Comparison of ENCODE assay signal across 8 cellular contexts in the genomic region with DNA sequence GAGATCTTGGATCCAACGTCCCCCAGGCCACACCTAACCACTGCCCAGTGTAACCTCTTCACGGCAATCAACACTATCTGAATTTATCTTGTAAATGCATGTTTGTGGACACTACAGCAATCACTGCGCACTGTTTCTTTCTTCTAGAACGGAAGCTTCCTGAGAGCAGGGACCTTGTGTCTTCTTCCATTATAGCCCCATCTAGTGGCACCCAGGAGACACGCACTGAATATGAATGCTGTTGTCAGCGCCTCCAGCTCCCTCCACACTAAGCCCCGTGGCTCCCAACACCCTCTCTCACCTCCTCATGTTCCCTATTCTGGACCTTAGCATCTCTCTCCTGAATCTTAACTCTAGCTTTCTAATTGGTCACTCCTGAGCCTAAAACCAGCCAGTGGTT.
A peak's percentile ranks its signal among the peaks of the same experiment; 100 is the strongest.
DNase-seq lines count a peak whose midpoint lies in the region; ATAC-seq, FAIRE-seq and TF ChIP-seq lines count a peak whose summit lies in the region.

No MANE protein-coding gene starts in this region.

- no peak for FAIRE-seq in keratinocyte (lab: Jason Lieb, UNC)

- no peak overlapping the region for H3K9ac ChIP-seq in keratinocyte (ENCODE audit: control insufficient read depth, extremely low read depth, insufficient read depth, low read length)

- no peak overlapping the region for H2AFZ ChIP-seq in keratinocyte (ENCODE audit: control insufficient read depth, low read length)

- H3K9me3 ChIP-seq in WERI-Rb-1 (ENCODE audit: severe bottlenecking) (no peaks in the 10 kb centered on the region), keratinocyte (ENCODE audit: control insufficient read depth, low read depth, low read length) (no peaks in the 10 kb centered on the region), stomach (no peaks in the 10 kb centered on the region)

- H3K9me1 ChIP-seq in keratinocyte (ENCODE audit: control insufficient read depth, extremely low read depth, insufficient read depth, low read length) = no peaks in the 10 kb centered on the region

- H3K4me3 ChIP-seq in BJ (ENCODE audit: low read depth, low read length) = no peak overlapping the region
- H3K4me3 ChIP-seq in WERI-Rb-1 (ENCODE audit: low read depth, low read length) = no peak overlapping the region
- no peak overlapping the region for H3K4me3 ChIP-seq in keratinocyte (ENCODE audit: control insufficient read depth in 2 of 3, extremely low read depth in 1 of 3, insufficient read depth in 2 of 3, low read depth in 1 of 3, low read length in 3 of 3)
- no peak overlapping the region for H3K4me3 ChIP-seq in stomach

- no peak for ATAC-seq in HG03565 (IDR thresholded peaks at IDR 0.05; ENCODE audit: unreplicated experiment)
- no peak for ATAC-seq in GM19455 (IDR thresholded peaks at IDR 0.05; ENCODE audit: unreplicated experiment)
- ATAC-seq in GM21423 (IDR thresholded peaks at IDR 0.05; ENCODE audit: unreplicated experiment) = no peak

- H3K27me3 ChIP-seq in BJ (ENCODE audit: control insufficient read depth, insufficient read depth, low read length) (no peaks in the 10 kb centered on the region), WERI-Rb-1 (ENCODE audit: insufficient read depth, low read depth, severe bottlenecking) (no peaks in the 10 kb centered on the region), keratinocyte (ENCODE audit: control insufficient read depth, extremely low read depth, insufficient read depth, low read length) (no peaks in the 10 kb centered on the region), stomach (no peaks in the 10 kb centered on the region)

- dilution Hi-C loops in keratinocyte (cut with MboI; ENCODE audit: extremely low pct_ligation_motif_present, low sequenced_read_pairs) = no loop called here

- WGBS in stomach, 5 donors = 80 to 94% (median 87%) methylated on average over 7 of the region's 7 CpGs

- H3K36me3 ChIP-seq in BJ (ENCODE audit: control insufficient read depth, insufficient read depth, low read length) = peaks cover 4% of the 10 kb centered on the region; the same call in 1 of the 2 replicates
- H3K36me3 ChIP-seq in WERI-Rb-1 = no peaks in the 10 kb centered on the region; the same call in 1 of the 2 replicates
- H3K36me3 ChIP-seq in keratinocyte (ENCODE audit: control insufficient read depth in 2 of 2, extremely low read depth in 1 of 2, insufficient read depth in 2 of 2, low read length in 2 of 2) = peaks cover 0 to 6% of the 10 kb centered on the region in 2 experiments
- peaks cover 4 to 28% (median 20%) of the 10 kb centered on the region in 4 donors for H3K36me3 ChIP-seq in stomach

- H3K27ac ChIP-seq in WERI-Rb-1 (no peak overlapping the region), keratinocyte (ENCODE audit: control insufficient read depth, insufficient read depth, low read length) (no peak overlapping the region), stomach (peak overlapping the region in 1 of 5 donors; percentile 14)

- POLR2A ChIA-PET in BJ (lab: Charles Lee) = no interaction called here

- no peak for DNase-seq in BJ (ENCODE audit: low read depth)
- DNase-seq in GM13977 (ENCODE audit: low spot score) = no peak
- DNase-seq in WERI-Rb-1 = no peak
- DNase-seq in keratinocyte (ENCODE audit: low read depth, low spot score) = no peak
- DNase-seq in stomach = no peak

- H3K4me1 ChIP-seq in keratinocyte (ENCODE audit: control insufficient read depth, extremely low read depth, insufficient read depth, low read length) = no peaks in the 10 kb centered on the region
- H3K4me1 ChIP-seq in stomach = peaks cover 0 to 40% (median 0%) of the 10 kb centered on the region in 4 donors

- H3K79me2 ChIP-seq in keratinocyte (ENCODE audit: control insufficient read depth, insufficient read depth, low read length) = peaks cover 3% of the 10 kb centered on the region

- H3K4me2 ChIP-seq in keratinocyte (ENCODE audit: control insufficient read depth, extremely low read depth, insufficient read depth, low read depth, low read length) = no peak overlapping the region

- intact Hi-C loops in stomach (cut with DNase I; ENCODE audit: low total_unique reads) = no loop called here

- in situ Hi-C loops in GM13977 (cut with MboI; ENCODE audit: low pct_unique_long_range_greater_than_20kb, low sequenced_read_pairs, unreplicated experiment) = no loop called here

- TF ChIP-seq EP300 in stomach (IDR thresholded peaks at IDR 0.05) = no peak

- CTCF ChIA-PET in BJ (lab: Yijun Ruan, JAX) = interaction anchor here (0.9 to 1.5 kb wide), 4 partner anchors 15 to 440 kb away, joined by 3 to 4 read pairs (median 4); no protein-coding TSS in a partner anchor

- no peaks in the 10 kb centered on the region for H4K20me1 ChIP-seq in keratinocyte (ENCODE audit: control insufficient read depth, extremely low read depth, insufficient read depth, low read length)

- TF ChIP-seq POLR2A in stomach (IDR thresholded peaks at IDR 0.05) = no peak

- TF ChIP-seq CTCF in BJ (IDR thresholded peaks at IDR 0.05; ENCODE audit: insufficient read depth, low read depth, low read length) (peak; percentile 49), GM13977 (IDR thresholded peaks at IDR 0.05; ENCODE audit: extremely low read depth, insufficient read depth, missing control alignments) (peak; percentile 55), WERI-Rb-1 (IDR thresholded peaks at IDR 0.05; ENCODE audit: low read depth, low read length) (peak; percentile 67), keratinocyte (optimal IDR thresholded peaks at IDR 0.05 in 1 of 3, IDR thresholded peaks at IDR 0.05 in 1 of 3, conservative IDR thresholded peaks at IDR 0.05 in 1 of 3; ENCODE audit: extremely low read depth in 1 of 3, insufficient read depth in 2 of 3, low read length in 3 of 3) (peak; percentile 58 to 68 (median 59)), stomach (IDR thresholded peaks at IDR 0.05) (peak in 3 of 7 experiments; percentile 15 to 17 (median 15))
